Comparison of ENCODE assay signal across 1 cellular context in genomic region chr20:45925821-45926506, GRCh38.
TF ChIP-seq lines count a peak whose summit lies in the region.

No MANE protein-coding gene starts in this region.

TF ChIP-seq in HepG2, 621 proteins besides CTCF, POLR2A, EP300 and RAD21 (continued from another document and continues in another):
- 0 out of 2 replicates have a peak, but pooled peaks have one; percentile 54 for TF ChIP-seq AKNA (CRISPR knock-in tag; IDR thresholded peaks at IDR 0.05; ENCODE audit: borderline replicate concordance)
- TF ChIP-seq ZMYM4 (CRISPR knock-in tag; IDR thresholded peaks at IDR 0.05) = 0 out of 2 replicates have a peak, but pooled peaks have one; percentile 44
- peak; percentile 84 for TF ChIP-seq ZNF652 (CRISPR knock-in tag; IDR thresholded peaks at IDR 0.05; ENCODE audit: borderline replicate concordance, low read depth)
- TF ChIP-seq AHDC1 (CRISPR knock-in tag; IDR thresholded peaks at IDR 0.05; ENCODE audit: borderline replicate concordance) = 0 out of 2 replicates have a peak, but pooled peaks have one; percentile 23
- TF ChIP-seq KDM1A (CRISPR knock-in tag; IDR thresholded peaks at IDR 0.05) = no peak
- TF ChIP-seq THRA (CRISPR knock-in tag; IDR thresholded peaks at IDR 0.05; ENCODE audit: borderline replicate concordance) = no peak
- TF ChIP-seq SYNCRIP (IDR thresholded peaks at IDR 0.05; ENCODE audit: insufficient read depth, low read depth, low read length) = no peak
- TF ChIP-seq ZBTB34 (CRISPR knock-in tag; IDR thresholded peaks at IDR 0.05) = no peak
- TF ChIP-seq POGK (CRISPR knock-in tag; conservative IDR thresholded peaks at IDR 0.05) = 0 out of 2 replicates have a peak, but pooled peaks have one; percentile 24
- no peak for TF ChIP-seq ZNF639 (CRISPR knock-in tag; conservative IDR thresholded peaks at IDR 0.05)
- no peak for TF ChIP-seq ZNF33A (CRISPR knock-in tag; IDR thresholded peaks at IDR 0.05; ENCODE audit: borderline replicate concordance)
- TF ChIP-seq ZNF607 (CRISPR knock-in tag; IDR thresholded peaks at IDR 0.05; ENCODE audit: borderline replicate concordance) = no peak
- no peak for TF ChIP-seq ZNF251 (CRISPR knock-in tag; IDR thresholded peaks at IDR 0.05)
- TF ChIP-seq NR0B2 (CRISPR knock-in tag; IDR thresholded peaks at IDR 0.05) = no peak
- no peak for TF ChIP-seq ZNF484 (CRISPR knock-in tag; IDR thresholded peaks at IDR 0.05; ENCODE audit: borderline replicate concordance, low read depth)
- TF ChIP-seq ETV6 (CRISPR knock-in tag; conservative IDR thresholded peaks at IDR 0.05) = no peak
- no peak for TF ChIP-seq PCBP2 (optimal IDR thresholded peaks at IDR 0.05; ENCODE audit: low read depth, low read length, poor library complexity, severe bottlenecking)
- TF ChIP-seq CBX5 (CRISPR knock-in tag; IDR thresholded peaks at IDR 0.05; ENCODE audit: borderline replicate concordance) = 0 out of 2 replicates have a peak, but pooled peaks have one; percentile 47
- TF ChIP-seq ZNF576 (CRISPR knock-in tag; IDR thresholded peaks at IDR 0.05) = no peak
- no peak for TF ChIP-seq ZBTB46 (CRISPR knock-in tag; IDR thresholded peaks at IDR 0.05; ENCODE audit: borderline replicate concordance)
- TF ChIP-seq SUZ12 (IDR thresholded peaks at IDR 0.05; ENCODE audit: low read depth, low read length) = no peak
- TF ChIP-seq REPIN1 (CRISPR knock-in tag; IDR thresholded peaks at IDR 0.05; ENCODE audit: borderline replicate concordance, low read depth) = no peak
- TF ChIP-seq ARNT2 (CRISPR knock-in tag; IDR thresholded peaks at IDR 0.05; ENCODE audit: low read depth) = no peak; the same call in 1 of the 2 replicates
- no peak for TF ChIP-seq ZFP36L1 (CRISPR knock-in tag; IDR thresholded peaks at IDR 0.05)
- TF ChIP-seq ZNF577 (CRISPR knock-in tag; IDR thresholded peaks at IDR 0.05; ENCODE audit: borderline replicate concordance, low read depth) = no peak
